In the genomic region with DNA sequence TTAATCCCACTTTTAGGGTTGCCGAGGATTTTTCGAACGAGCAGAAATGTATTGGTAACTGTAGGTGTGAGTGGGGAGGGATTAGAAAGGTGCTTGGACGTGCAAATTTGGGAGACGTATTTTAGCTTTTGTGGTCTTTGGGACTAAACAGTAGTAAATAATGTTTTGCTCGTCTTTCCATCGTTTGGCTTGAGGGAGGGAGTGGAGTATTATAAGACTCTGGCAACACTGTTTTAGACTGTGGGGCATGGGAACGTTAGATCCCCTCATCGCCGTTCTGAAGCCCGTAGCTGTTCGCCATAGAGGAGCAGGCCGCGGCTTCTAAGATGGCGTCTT, we compare ENCODE assay signal across 1 cellular context.
A peak's percentile ranks its signal among the peaks of the same experiment; 100 is the strongest.
TF ChIP-seq lines count a peak whose summit lies in the region.

No MANE protein-coding gene starts in this region.

TF ChIP-seq in K562, 482 proteins besides CTCF, POLR2A, EP300 and RAD21 (continued from another document):
- TF ChIP-seq, protein P1, sequence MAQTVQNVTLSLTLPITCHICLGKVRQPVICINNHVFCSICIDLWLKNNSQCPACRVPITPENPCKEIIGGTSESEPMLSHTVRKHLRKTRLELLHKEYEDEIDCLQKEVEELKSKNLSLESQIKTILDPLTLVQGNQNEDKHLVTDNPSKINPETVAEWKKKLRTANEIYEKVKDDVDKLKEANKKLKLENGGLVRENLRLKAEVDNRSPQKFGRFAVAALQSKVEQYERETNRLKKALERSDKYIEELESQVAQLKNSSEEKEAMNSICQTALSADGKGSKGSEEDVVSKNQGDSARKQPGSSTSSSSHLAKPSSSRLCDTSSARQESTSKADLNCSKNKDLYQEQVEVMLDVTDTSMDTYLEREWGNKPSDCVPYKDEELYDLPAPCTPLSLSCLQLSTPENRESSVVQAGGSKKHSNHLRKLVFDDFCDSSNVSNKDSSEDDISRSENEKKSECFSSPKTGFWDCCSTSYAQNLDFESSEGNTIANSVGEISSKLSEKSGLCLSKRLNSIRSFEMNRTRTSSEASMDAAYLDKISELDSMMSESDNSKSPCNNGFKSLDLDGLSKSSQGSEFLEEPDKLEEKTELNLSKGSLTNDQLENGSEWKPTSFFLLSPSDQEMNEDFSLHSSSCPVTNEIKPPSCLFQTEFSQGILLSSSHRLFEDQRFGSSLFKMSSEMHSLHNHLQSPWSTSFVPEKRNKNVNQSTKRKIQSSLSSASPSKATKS (CRISPR knock-in tag; IDR thresholded peaks at IDR 0.05) = no peak
- TF ChIP-seq SUPT5H (IDR thresholded peaks at IDR 0.05) = peak; percentile 52; the same call in 1 of the 2 replicates
- TF ChIP-seq, protein P2, sequence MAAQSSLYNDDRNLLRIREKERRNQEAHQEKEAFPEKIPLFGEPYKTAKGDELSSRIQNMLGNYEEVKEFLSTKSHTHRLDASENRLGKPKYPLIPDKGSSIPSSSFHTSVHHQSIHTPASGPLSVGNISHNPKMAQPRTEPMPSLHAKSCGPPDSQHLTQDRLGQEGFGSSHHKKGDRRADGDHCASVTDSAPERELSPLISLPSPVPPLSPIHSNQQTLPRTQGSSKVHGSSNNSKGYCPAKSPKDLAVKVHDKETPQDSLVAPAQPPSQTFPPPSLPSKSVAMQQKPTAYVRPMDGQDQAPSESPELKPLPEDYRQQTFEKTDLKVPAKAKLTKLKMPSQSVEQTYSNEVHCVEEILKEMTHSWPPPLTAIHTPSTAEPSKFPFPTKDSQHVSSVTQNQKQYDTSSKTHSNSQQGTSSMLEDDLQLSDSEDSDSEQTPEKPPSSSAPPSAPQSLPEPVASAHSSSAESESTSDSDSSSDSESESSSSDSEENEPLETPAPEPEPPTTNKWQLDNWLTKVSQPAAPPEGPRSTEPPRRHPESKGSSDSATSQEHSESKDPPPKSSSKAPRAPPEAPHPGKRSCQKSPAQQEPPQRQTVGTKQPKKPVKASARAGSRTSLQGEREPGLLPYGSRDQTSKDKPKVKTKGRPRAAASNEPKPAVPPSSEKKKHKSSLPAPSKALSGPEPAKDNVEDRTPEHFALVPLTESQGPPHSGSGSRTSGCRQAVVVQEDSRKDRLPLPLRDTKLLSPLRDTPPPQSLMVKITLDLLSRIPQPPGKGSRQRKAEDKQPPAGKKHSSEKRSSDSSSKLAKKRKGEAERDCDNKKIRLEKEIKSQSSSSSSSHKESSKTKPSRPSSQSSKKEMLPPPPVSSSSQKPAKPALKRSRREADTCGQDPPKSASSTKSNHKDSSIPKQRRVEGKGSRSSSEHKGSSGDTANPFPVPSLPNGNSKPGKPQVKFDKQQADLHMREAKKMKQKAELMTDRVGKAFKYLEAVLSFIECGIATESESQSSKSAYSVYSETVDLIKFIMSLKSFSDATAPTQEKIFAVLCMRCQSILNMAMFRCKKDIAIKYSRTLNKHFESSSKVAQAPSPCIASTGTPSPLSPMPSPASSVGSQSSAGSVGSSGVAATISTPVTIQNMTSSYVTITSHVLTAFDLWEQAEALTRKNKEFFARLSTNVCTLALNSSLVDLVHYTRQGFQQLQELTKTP (IDR thresholded peaks at IDR 0.05; ENCODE audit: low read depth in 1 of 2, partially characterized antibody in 2 of 2) = peak; percentile 17 to 64
- TF ChIP-seq, protein P3, sequence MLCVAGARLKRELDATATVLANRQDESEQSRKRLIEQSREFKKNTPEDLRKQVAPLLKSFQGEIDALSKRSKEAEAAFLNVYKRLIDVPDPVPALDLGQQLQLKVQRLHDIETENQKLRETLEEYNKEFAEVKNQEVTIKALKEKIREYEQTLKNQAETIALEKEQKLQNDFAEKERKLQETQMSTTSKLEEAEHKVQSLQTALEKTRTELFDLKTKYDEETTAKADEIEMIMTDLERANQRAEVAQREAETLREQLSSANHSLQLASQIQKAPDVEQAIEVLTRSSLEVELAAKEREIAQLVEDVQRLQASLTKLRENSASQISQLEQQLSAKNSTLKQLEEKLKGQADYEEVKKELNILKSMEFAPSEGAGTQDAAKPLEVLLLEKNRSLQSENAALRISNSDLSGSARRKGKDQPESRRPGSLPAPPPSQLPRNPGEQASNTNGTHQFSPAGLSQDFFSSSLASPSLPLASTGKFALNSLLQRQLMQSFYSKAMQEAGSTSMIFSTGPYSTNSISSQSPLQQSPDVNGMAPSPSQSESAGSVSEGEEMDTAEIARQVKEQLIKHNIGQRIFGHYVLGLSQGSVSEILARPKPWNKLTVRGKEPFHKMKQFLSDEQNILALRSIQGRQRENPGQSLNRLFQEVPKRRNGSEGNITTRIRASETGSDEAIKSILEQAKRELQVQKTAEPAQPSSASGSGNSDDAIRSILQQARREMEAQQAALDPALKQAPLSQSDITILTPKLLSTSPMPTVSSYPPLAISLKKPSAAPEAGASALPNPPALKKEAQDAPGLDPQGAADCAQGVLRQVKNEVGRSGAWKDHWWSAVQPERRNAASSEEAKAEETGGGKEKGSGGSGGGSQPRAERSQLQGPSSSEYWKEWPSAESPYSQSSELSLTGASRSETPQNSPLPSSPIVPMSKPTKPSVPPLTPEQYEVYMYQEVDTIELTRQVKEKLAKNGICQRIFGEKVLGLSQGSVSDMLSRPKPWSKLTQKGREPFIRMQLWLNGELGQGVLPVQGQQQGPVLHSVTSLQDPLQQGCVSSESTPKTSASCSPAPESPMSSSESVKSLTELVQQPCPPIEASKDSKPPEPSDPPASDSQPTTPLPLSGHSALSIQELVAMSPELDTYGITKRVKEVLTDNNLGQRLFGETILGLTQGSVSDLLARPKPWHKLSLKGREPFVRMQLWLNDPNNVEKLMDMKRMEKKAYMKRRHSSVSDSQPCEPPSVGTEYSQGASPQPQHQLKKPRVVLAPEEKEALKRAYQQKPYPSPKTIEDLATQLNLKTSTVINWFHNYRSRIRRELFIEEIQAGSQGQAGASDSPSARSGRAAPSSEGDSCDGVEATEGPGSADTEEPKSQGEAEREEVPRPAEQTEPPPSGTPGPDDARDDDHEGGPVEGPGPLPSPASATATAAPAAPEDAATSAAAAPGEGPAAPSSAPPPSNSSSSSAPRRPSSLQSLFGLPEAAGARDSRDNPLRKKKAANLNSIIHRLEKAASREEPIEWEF (CRISPR knock-in tag; IDR thresholded peaks at IDR 0.05) = 0 out of 2 replicates have a peak, but pooled peaks have one; percentile 47
